Comparison of ENCODE assay signal across 21 cellular contexts in the genomic region with DNA sequence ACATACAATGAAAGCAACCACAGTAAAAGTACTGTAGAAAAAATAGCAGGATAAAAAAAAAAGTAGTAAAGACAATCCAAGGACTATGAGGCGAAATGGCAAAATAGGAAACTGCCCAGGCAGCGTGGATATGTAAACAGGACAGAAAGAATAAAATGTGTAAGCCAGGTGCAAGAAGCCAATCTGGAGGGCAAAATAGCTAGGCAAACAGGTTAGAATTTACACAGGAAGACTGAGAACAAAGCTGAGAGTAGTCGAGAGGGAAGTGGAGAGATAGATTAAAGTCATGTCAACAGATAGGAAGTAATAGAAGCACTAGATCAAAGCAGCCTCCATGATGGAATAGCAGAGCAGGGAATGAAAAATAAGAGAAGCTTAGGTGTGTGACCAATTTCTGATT.
DNase-seq lines count a peak whose midpoint lies in the region; FAIRE-seq and TF ChIP-seq lines count a peak whose summit lies in the region.
"Had no signal": no experiment of that assay in that cellular context is flagged by ENCODE, and none has a peak within 500 bp of the region (broad histone marks: within the 10 kb centered on the region; RNA-seq: fewer than 3 reads in every experiment).

No MANE protein-coding gene starts in this region.

- FAIRE-seq in small intestine (lab: Jason Lieb, UNC) = no peak

- H3K4me1 ChIP-seq in small intestine (ENCODE audit: control insufficient read depth in 2 of 2, insufficient read depth in 1 of 2, low read depth in 1 of 2, low read length in 1 of 2) = peaks cover 6 to 15% of the 10 kb centered on the region in 2 donors
- H3K4me1 ChIP-seq: BLaER1, sigmoid colon, testis had no signal

- no peaks in the 10 kb centered on the region for H3K36me3 ChIP-seq in small intestine (ENCODE audit: control insufficient read depth in 2 of 2, insufficient read depth in 2 of 2, low read length in 2 of 2)
- H3K36me3 ChIP-seq: BLaER1, sigmoid colon had no signal

- no peak overlapping the region for H3K4me3 Mint-ChIP-seq in MCF 10A (ENCODE audit: unreplicated experiment)
- H3K4me3 Mint-ChIP-seq: activated naive CD4-positive, alpha-beta T cell treated with anti-CD3 and anti-CD28 coated beads, Interleukin-2, amount 10 ng/mL, durations not matched to agents 7 days and 5 days; neural crest cell; T-helper 1 cell treated with Interleukin-12 subunit alpha and Interleukin-12 subunit beta and Interleukin-4 antibody, amounts not matched to agents 30 μg/mL and 1 μg/mL, for 36 hours had no signal

- no peaks in the 10 kb centered on the region for H3K27me3 Mint-ChIP-seq in MCF 10A (ENCODE audit: insufficient read depth, unreplicated experiment)
- H3K27me3 Mint-ChIP-seq: activated naive CD4-positive, alpha-beta T cell treated with anti-CD3 and anti-CD28 coated beads, Interleukin-2, amount 10 ng/mL, durations not matched to agents 7 days and 5 days had no signal

- 14 to 48% (median 30%) methylated on average over 3 of the region's 3 CpGs for WGBS in small intestine, 3 donors

- H3K9me3 Mint-ChIP-seq in MCF 10A (ENCODE audit: unreplicated experiment) = no peaks in the 10 kb centered on the region
- H3K9me3 Mint-ChIP-seq: activated naive CD4-positive, alpha-beta T cell treated with anti-CD3 and anti-CD28 coated beads, Interleukin-2, amount 10 ng/mL, durations not matched to agents 7 days and 5 days; neural crest cell; T-helper 1 cell treated with Interleukin-12 subunit alpha and Interleukin-12 subunit beta and Interleukin-4 antibody, amounts not matched to agents 30 μg/mL and 1 μg/mL, for 36 hours had no signal

- no peaks in the 10 kb centered on the region for H3K4me1 Mint-ChIP-seq in MCF 10A (ENCODE audit: insufficient read depth, unreplicated experiment)
- H3K4me1 Mint-ChIP-seq: neural crest cell had no signal

- intact Hi-C loops in MCF 10A (cut with micrococcal nuclease) = no loop called here

- H3K27ac Mint-ChIP-seq in MCF 10A (ENCODE audit: low read depth, unreplicated experiment) = no peak overlapping the region
- H3K27ac Mint-ChIP-seq: activated naive CD4-positive, alpha-beta T cell treated with anti-CD3 and anti-CD28 coated beads, Interleukin-2, amount 10 ng/mL, durations not matched to agents 7 days and 5 days; T-helper 1 cell treated with Interleukin-12 subunit alpha and Interleukin-12 subunit beta and Interleukin-4 antibody, amounts not matched to agents 30 μg/mL and 1 μg/mL, for 36 hours had no signal

- CTCF ChIA-PET in MCF 10A (lab: Yijun Ruan, JAX) = interaction anchor here (0.6 to 0.8 kb wide), 5 partner anchors 10 to 215 kb away, joined by 3 to 5 read pairs (median 3); no protein-coding TSS in a partner anchor

- TF ChIP-seq CTCF in MCF 10A (IDR thresholded peaks at IDR 0.05; ENCODE audit: unreplicated experiment) = no peak

- BruUV-seq in MCF 10A (replicated peaks; lab: Mats Ljungman, UMichigan) = no TSS peak

- H3K9me3 ChIP-seq in small intestine (ENCODE audit: control insufficient read depth, low read depth) = no peaks in the 10 kb centered on the region
- H3K9me3 ChIP-seq: BLaER1, sigmoid colon, testis had no signal

- peak; percentile 55 for DNase-seq in NCI-H187 treated with DMSO at 0.1 percent for 48 hours (lab: John Stamatoyannopoulos, UW)
- DNase-seq in NCI-H187 (lab: John Stamatoyannopoulos, UW) = no peak
- peak; percentile 100 for DNase-seq in NCI-H2081 treated with DMSO at 0.1 percent for 48 hours (lab: John Stamatoyannopoulos, UW)
- peak; percentile 86 to 90 for DNase-seq in SHP77 (lab: John Stamatoyannopoulos, UW)
- peak; percentile 72 for DNase-seq in small intestine
- DNase-seq in globus pallidus (ENCODE audit: low spot score) = no peak
- no peak for DNase-seq in MCF 10A (ENCODE audit: unreplicated experiment)
- no peak for DNase-seq in SIG-M5 (lab: John Stamatoyannopoulos, UW)
- DNase-seq: activated CD4-positive, CD25-positive, alpha-beta regulatory T cell treated with anti-CD3 and anti-CD28 coated beads, Interleukin-2, amount 50 U/mL, for 72 hours; activated naive CD4-positive, alpha-beta T cell treated with anti-CD3 and anti-CD28 coated beads, Interleukin-2, amount 10 ng/mL, durations not matched to agents 7 days and 5 days; glutamatergic neuron; GM23248; NCI-H446 treated with DMSO at 0.1 percent for 48 hours; sigmoid colon; testis had no signal

- H3K27me3 ChIP-seq in small intestine (ENCODE audit: control insufficient read depth in 2 of 2, insufficient read depth in 2 of 2, low read length in 2 of 2) = no peaks in the 10 kb centered on the region
- H3K27me3 ChIP-seq: BLaER1, sigmoid colon, testis had no signal

- no peaks in the 10 kb centered on the region for H3K36me3 Mint-ChIP-seq in MCF 10A (ENCODE audit: insufficient read depth, unreplicated experiment)
- H3K36me3 Mint-ChIP-seq: activated naive CD4-positive, alpha-beta T cell treated with anti-CD3 and anti-CD28 coated beads, Interleukin-2, amount 10 ng/mL, durations not matched to agents 7 days and 5 days had no signal

- H3K27ac ChIP-seq in small intestine (ENCODE audit: low read depth in 1 of 2, low read length in 1 of 2) = peak overlapping the region; percentile 71
- H3K27ac ChIP-seq: 22Rv1, BLaER1, coronary artery, GM23248, KMS-11, sigmoid colon, testis had no signal

- H3K4me3 ChIP-seq in small intestine (ENCODE audit: low read depth in 1 of 2, low read length in 2 of 2) = no peak overlapping the region
- H3K4me3 ChIP-seq: BLaER1, coronary artery, GM23248, sigmoid colon, testis had no signal

- POLR2A ChIA-PET in MCF 10A (lab: Yijun Ruan, JAX) = interaction anchor here (0.7 to 1.0 kb wide), 2 partner anchors 9 to 83 kb away, joined by 3 read pairs; no protein-coding TSS in a partner anchor

Comparison
In these comparisons a context has a peak if more than half of its experiments do, and no peak if none do; other contexts are left out.
1. DNase-seq: peak in NCI-H187 treated with DMSO at 0.1 percent for 48 hours (single experiment), NCI-H2081 treated with DMSO at 0.1 percent for 48 hours (single experiment), SHP77 (2 of 2) and small intestine (single experiment); none in NCI-H187 (0 of 2), globus pallidus (single experiment), MCF 10A (single experiment) and SIG-M5 (single experiment).